1 cellular context compared by ENCODE assay signal in the genomic region with DNA sequence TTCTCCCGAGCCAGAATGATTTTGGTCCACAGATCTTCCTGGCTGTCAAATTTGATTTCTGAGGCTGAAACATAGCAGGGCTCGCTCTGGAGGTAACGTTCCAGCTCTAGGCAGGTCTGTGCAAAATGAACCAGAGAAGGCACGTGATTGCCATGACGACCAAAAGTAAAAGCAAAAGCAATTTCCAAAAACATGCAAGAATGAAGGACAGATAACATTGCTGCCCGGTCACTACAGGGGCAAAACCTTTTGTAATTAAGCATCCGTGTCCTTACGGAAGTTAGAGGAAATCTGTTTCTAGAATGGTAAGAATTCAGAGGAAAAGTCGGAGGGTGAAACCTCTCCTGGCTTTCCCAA.
TF ChIP-seq lines count a peak whose summit lies in the region.

No MANE protein-coding gene starts in this region.

TF ChIP-seq in HCT116, 20 proteins besides CTCF, POLR2A, EP300 and RAD21 (continued from another document):
- TF ChIP-seq ELF1 (IDR thresholded peaks at IDR 0.05; ENCODE audit: borderline replicate concordance, low read depth) (no peak), CEBPB (IDR thresholded peaks at IDR 0.05; ENCODE audit: low read depth) (no peak), EGR1 (IDR thresholded peaks at IDR 0.05; ENCODE audit: low read depth) (no peak), POLR2AphosphoS5 (IDR thresholded peaks at IDR 0.05; ENCODE audit: low read depth, low read length) (no peak), YY1 (IDR thresholded peaks at IDR 0.05; ENCODE audit: extremely low read depth, insufficient replicate concordance, low read depth, low read length) (no peak), EZH2 (IDR thresholded peaks at IDR 0.05) (no peak), SRF (IDR thresholded peaks at IDR 0.05; ENCODE audit: low read depth) (no peak), ZFX (IDR thresholded peaks at IDR 0.05) (no peak), JUND (IDR thresholded peaks at IDR 0.05) (no peak), TCF7L2 (IDR thresholded peaks at IDR 0.05; ENCODE audit: borderline replicate concordance, extremely low read depth, insufficient read depth, insufficient read length) (no peak)
- TF ChIP-seq, protein P1, sequence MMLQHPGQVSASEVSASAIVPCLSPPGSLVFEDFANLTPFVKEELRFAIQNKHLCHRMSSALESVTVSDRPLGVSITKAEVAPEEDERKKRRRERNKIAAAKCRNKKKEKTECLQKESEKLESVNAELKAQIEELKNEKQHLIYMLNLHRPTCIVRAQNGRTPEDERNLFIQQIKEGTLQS (IDR thresholded peaks at IDR 0.05): no peak
- TF ChIP-seq, protein P2, sequence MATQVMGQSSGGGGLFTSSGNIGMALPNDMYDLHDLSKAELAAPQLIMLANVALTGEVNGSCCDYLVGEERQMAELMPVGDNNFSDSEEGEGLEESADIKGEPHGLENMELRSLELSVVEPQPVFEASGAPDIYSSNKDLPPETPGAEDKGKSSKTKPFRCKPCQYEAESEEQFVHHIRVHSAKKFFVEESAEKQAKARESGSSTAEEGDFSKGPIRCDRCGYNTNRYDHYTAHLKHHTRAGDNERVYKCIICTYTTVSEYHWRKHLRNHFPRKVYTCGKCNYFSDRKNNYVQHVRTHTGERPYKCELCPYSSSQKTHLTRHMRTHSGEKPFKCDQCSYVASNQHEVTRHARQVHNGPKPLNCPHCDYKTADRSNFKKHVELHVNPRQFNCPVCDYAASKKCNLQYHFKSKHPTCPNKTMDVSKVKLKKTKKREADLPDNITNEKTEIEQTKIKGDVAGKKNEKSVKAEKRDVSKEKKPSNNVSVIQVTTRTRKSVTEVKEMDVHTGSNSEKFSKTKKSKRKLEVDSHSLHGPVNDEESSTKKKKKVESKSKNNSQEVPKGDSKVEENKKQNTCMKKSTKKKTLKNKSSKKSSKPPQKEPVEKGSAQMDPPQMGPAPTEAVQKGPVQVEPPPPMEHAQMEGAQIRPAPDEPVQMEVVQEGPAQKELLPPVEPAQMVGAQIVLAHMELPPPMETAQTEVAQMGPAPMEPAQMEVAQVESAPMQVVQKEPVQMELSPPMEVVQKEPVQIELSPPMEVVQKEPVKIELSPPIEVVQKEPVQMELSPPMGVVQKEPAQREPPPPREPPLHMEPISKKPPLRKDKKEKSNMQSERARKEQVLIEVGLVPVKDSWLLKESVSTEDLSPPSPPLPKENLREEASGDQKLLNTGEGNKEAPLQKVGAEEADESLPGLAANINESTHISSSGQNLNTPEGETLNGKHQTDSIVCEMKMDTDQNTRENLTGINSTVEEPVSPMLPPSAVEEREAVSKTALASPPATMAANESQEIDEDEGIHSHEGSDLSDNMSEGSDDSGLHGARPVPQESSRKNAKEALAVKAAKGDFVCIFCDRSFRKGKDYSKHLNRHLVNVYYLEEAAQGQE (IDR thresholded peaks at IDR 0.05; ENCODE audit: low read depth): no peak
